In genomic region chr14:95237956-95238355, GRCh38 we compare ENCODE assay signal across 25 cellular contexts.
A peak's percentile ranks its signal among the peaks of the same experiment; 100 is the strongest.
DNase-seq lines count a peak whose midpoint lies in the region; TF ChIP-seq lines count a peak whose summit lies in the region.
"Had no signal": no experiment of that assay in that cellular context is flagged by ENCODE, and none has a peak within 500 bp of the region (broad histone marks: within the 10 kb centered on the region; RNA-seq: fewer than 3 reads in every experiment).

No MANE protein-coding gene starts in this region.

- no peak overlapping the region for H3K4me2 ChIP-seq in mesenchymal stem cell (ENCODE audit: low read length, poor library complexity, severe bottlenecking)

- peaks cover 64% of the 10 kb centered on the region for H3K79me1 ChIP-seq in mesenchymal stem cell (replicated peaks; ENCODE audit: low read length, poor library complexity, severe bottlenecking)

- WGBS in mesenchymal stem cell, result 93% methylated on average over 11 of the region's 11 CpGs

- H3K4me3 ChIP-seq in SJCRH30 (no peak overlapping the region), mesenchymal stem cell (ENCODE audit: insufficient read depth in 1 of 2, low read depth in 1 of 2, low read length in 2 of 2) (no peak overlapping the region)
- H3K4me3 ChIP-seq: Peyer's patch, testis had no signal

- H2AFZ ChIP-seq in mesenchymal stem cell (ENCODE audit: low read depth, low read length), result no peak overlapping the region

- no peak overlapping the region for H3K14ac ChIP-seq in mesenchymal stem cell (ENCODE audit: low read length in 2 of 2)

- H3K27ac Mint-ChIP-seq in type B pancreatic cell, result peak overlapping the region; percentile 47
- H3K27ac Mint-ChIP-seq: activated CD8-positive, alpha-beta T cell treated with anti-CD3 and anti-CD28 coated beads, Interleukin-2, amount 10 ng/mL, durations not matched to agents 7 days and 5 days; activated naive CD4-positive, alpha-beta T cell treated with anti-CD3 and anti-CD28 coated beads, Interleukin-2, amount 50 U/mL, for 24 hours; activated T-helper 2 cell treated with anti-CD3 and anti-CD28 coated beads, Interferon-gamma antibody, Interleukin-2, Interleukin-4, amounts not matched to agents 10 μg/mL and 5 μg/mL and 100 μg/mL, durations not matched to agents 14 hours and 24 hours and 36 hours; naive thymus-derived CD8-positive, alpha-beta T cell; T-helper 2 cell treated with Interferon-gamma antibody and Interleukin-4, amounts not matched to agents 5 μg/mL and 100 μg/mL, for 36 hours had no signal

- no peak overlapping the region for H2BK5ac ChIP-seq in mesenchymal stem cell (ENCODE audit: low read depth, low read length, poor library complexity, severe bottlenecking)

- H2BK15ac ChIP-seq in mesenchymal stem cell (ENCODE audit: low read depth, poor library complexity, severe bottlenecking), result no peak overlapping the region

- no peak overlapping the region for H3K18ac ChIP-seq in mesenchymal stem cell (ENCODE audit: low read depth in 1 of 2, low read length in 2 of 2)

- H3K9me3 ChIP-seq in SJCRH30 (replicated peaks) (no peaks in the 10 kb centered on the region), mesenchymal stem cell (ENCODE audit: control insufficient read depth, low read length) (no peaks in the 10 kb centered on the region)
- H3K9me3 ChIP-seq: Peyer's patch, testis had no signal

- H3K36me3 Mint-ChIP-seq in type B pancreatic cell, result peaks cover 4% of the 10 kb centered on the region
- H3K36me3 Mint-ChIP-seq: activated naive CD4-positive, alpha-beta T cell treated with anti-CD3 and anti-CD28 coated beads, Interleukin-2, amount 50 U/mL, for 24 hours had no signal

- no peak overlapping the region for H4K91ac ChIP-seq in mesenchymal stem cell (ENCODE audit: low read length)

- H2BK12ac ChIP-seq in mesenchymal stem cell (ENCODE audit: low read length in 2 of 2), result no peak overlapping the region

- H3K4me1 ChIP-seq in SJCRH30, result peaks cover 43% of the 10 kb centered on the region
- H3K4me1 ChIP-seq in mesenchymal stem cell (ENCODE audit: control insufficient read depth, insufficient read depth, low read depth, low read length), result peaks cover 29% of the 10 kb centered on the region

- H2AK5ac ChIP-seq in mesenchymal stem cell (ENCODE audit: low read length, severe bottlenecking), result peak overlapping the region; percentile 54

- H2BK120ac ChIP-seq in mesenchymal stem cell (ENCODE audit: low read depth, low read length), result no peak overlapping the region

- no peak overlapping the region for H3K4me3 Mint-ChIP-seq in type B pancreatic cell
- H3K4me3 Mint-ChIP-seq: activated CD8-positive, alpha-beta T cell treated with anti-CD3 and anti-CD28 coated beads, Interleukin-2, amount 10 ng/mL, durations not matched to agents 7 days and 5 days; activated naive CD4-positive, alpha-beta T cell treated with anti-CD3 and anti-CD28 coated beads, Interleukin-2, amount 50 U/mL, for 24 hours; naive thymus-derived CD8-positive, alpha-beta T cell; T-helper 2 cell treated with Interferon-gamma antibody and Interleukin-4, amounts not matched to agents 5 μg/mL and 100 μg/mL, for 36 hours had no signal

- H3K23ac ChIP-seq in mesenchymal stem cell (ENCODE audit: low read length in 2 of 2), result no peak overlapping the region

- DNase-seq in SJCRH30, result no peak
- peak; percentile 69 for DNase-seq in cardiac septum (ENCODE audit: low spot score)
- no peak for DNase-seq in mesenchymal stem cell
- DNase-seq in type B pancreatic cell (ENCODE audit: extremely low spot score, unreplicated experiment), result no peak
- DNase-seq in putamen (ENCODE audit: low spot score), result no peak
- DNase-seq in D341Med (ENCODE audit: low spot score), result no peak
- DNase-seq in kidney glomerular epithelial cell (lab: John Stamatoyannopoulos, UW), result no peak
- DNase-seq: activated CD8-positive, alpha-beta T cell treated with anti-CD3 and anti-CD28 coated beads, Interleukin-2, amount 10 ng/mL, durations not matched to agents 7 days and 5 days; amygdala; C1 segment of cervical spinal cord; DMS53; HCEC 1CT; midbrain; naive thymus-derived CD8-positive, alpha-beta T cell; NCI-H1436 treated with DMSO at 0.1 percent for 48 hours; NCI-H2107; NCI-H774; Peyer's patch; SIG-M5; small intestine; stimulated activated naive CD4-positive, alpha-beta T cell; testis had no signal

- peaks cover 34% of the 10 kb centered on the region for H3K4me1 Mint-ChIP-seq in type B pancreatic cell (ENCODE audit: unreplicated experiment)
- H3K4me1 Mint-ChIP-seq: activated naive CD4-positive, alpha-beta T cell treated with anti-CD3 and anti-CD28 coated beads, Interleukin-2, amount 50 U/mL, for 24 hours had no signal

- no peaks in the 10 kb centered on the region for H3K9me3 Mint-ChIP-seq in type B pancreatic cell
- H3K9me3 Mint-ChIP-seq: activated naive CD4-positive, alpha-beta T cell treated with anti-CD3 and anti-CD28 coated beads, Interleukin-2, amount 50 U/mL, for 24 hours; activated T-helper 2 cell treated with anti-CD3 and anti-CD28 coated beads, Interferon-gamma antibody, Interleukin-2, Interleukin-4, amounts not matched to agents 10 μg/mL and 5 μg/mL and 100 μg/mL, durations not matched to agents 14 hours and 24 hours and 36 hours; T-helper 2 cell treated with Interferon-gamma antibody and Interleukin-4, amounts not matched to agents 5 μg/mL and 100 μg/mL, for 36 hours had no signal

- no peaks in the 10 kb centered on the region for H3K27me3 ChIP-seq in SJCRH30
- peaks cover 0 to 15% of the 10 kb centered on the region in 2 experiments for H3K27me3 ChIP-seq in mesenchymal stem cell (ENCODE audit: control insufficient read depth in 1 of 2, insufficient read depth in 1 of 2, low read length in 2 of 2)
- H3K27me3 ChIP-seq: Peyer's patch, testis had no signal

- H3K36me3 ChIP-seq in SJCRH30 (no peaks in the 10 kb centered on the region), mesenchymal stem cell (ENCODE audit: control insufficient read depth in 1 of 2, insufficient read depth in 2 of 2, low read depth in 1 of 2, low read length in 2 of 2) (peaks cover 0 to 9% of the 10 kb centered on the region in 2 experiments)
- H3K36me3 ChIP-seq: Peyer's patch had no signal

- H3K9ac ChIP-seq in mesenchymal stem cell (ENCODE audit: low read length), result no peak overlapping the region

- H3K27ac ChIP-seq in SJCRH30, result peak overlapping the region; percentile 58
- no peak overlapping the region for H3K27ac ChIP-seq in mesenchymal stem cell (ENCODE audit: low read length, poor library complexity, severe bottlenecking)
- H3K27ac ChIP-seq: Peyer's patch, testis had no signal

- intact Hi-C loops in cardiac septum (cut with DNase I), result no loop called here

- H3K27me3 Mint-ChIP-seq in type B pancreatic cell, result peaks cover 3% of the 10 kb centered on the region

- no peak for TF ChIP-seq CTCF in type B pancreatic cell (conservative IDR thresholded peaks at IDR 0.05)

- no peak overlapping the region for H4K8ac ChIP-seq in mesenchymal stem cell (ENCODE audit: low read length)

- no peak overlapping the region for H3K4ac ChIP-seq in mesenchymal stem cell (ENCODE audit: low read depth in 1 of 2, low read length in 2 of 2)
